Comparison of ENCODE assay signal across 9 cellular contexts in genomic region chr6:89970609-89971337, GRCh38.
DNase-seq lines count a peak whose midpoint lies in the region; ATAC-seq and TF ChIP-seq lines count a peak whose summit lies in the region.
"Had no signal": no experiment of that assay in that cellular context is flagged by ENCODE, and none has a peak within 500 bp of the region (broad histone marks: within the 10 kb centered on the region; RNA-seq: fewer than 3 reads in every experiment).

No MANE protein-coding gene starts in this region.

- no peak overlapping the region for H3K27ac Mint-ChIP-seq in endothelial cell (ENCODE audit: unreplicated experiment)

- H3K27me3 Mint-ChIP-seq in endothelial cell (ENCODE audit: unreplicated experiment), result peaks cover 3% of the 10 kb centered on the region

- no peaks in the 10 kb centered on the region for H3K9me3 Mint-ChIP-seq in endothelial cell (ENCODE audit: unreplicated experiment)

- TF ChIP-seq CTCF in LNCaP clone FGC (IDR thresholded peaks at IDR 0.05; ENCODE audit: control insufficient read depth, extremely low read depth, insufficient read depth) (peak; percentile 49), RWPE1 (conservative IDR thresholded peaks at IDR 0.05; ENCODE audit: low read depth) (peak; percentile 66), endothelial cell (IDR thresholded peaks at IDR 0.05; ENCODE audit: unreplicated experiment) (peak; percentile 24)

- no peaks in the 10 kb centered on the region for H3K4me1 Mint-ChIP-seq in endothelial cell (ENCODE audit: unreplicated experiment)

- POLR2A ChIA-PET in RWPE1 (lab: Yijun Ruan, JAX; ENCODE audit: low non-redundant PET), result no interaction called here

- DNase-seq in DMS153 (lab: John Stamatoyannopoulos, UW), result peak; percentile 59
- no peak for DNase-seq in LNCaP clone FGC (ENCODE audit: low read depth)
- peak; percentile 64 for DNase-seq in RWPE1 (ENCODE audit: low spot score)
- peak; percentile 43 for DNase-seq in endothelial cell (ENCODE audit: low spot score)
- DNase-seq in middle frontal gyrus (ENCODE audit: extremely low spot score, low spot score), result peak; percentile 78

- no peaks in the 10 kb centered on the region for H3K36me3 Mint-ChIP-seq in endothelial cell (ENCODE audit: low read depth, unreplicated experiment)

- no peak overlapping the region for H3K4me3 Mint-ChIP-seq in endothelial cell (ENCODE audit: unreplicated experiment)

- CTCF ChIA-PET in RWPE1 (lab: Yijun Ruan, JAX), result interaction anchor here (0.5 to 0.9 kb wide), 6 partner anchors 31 to 405 kb away, joined by 3 to 5 read pairs (median 3); no protein-coding TSS in a partner anchor

- ATAC-seq in GM21529 (IDR thresholded peaks at IDR 0.05; ENCODE audit: unreplicated experiment) (no peak), HG03139 (IDR thresholded peaks at IDR 0.05; ENCODE audit: unreplicated experiment) (no peak), GM19351 (IDR thresholded peaks at IDR 0.05; ENCODE audit: unreplicated experiment) (no peak)

- no peak overlapping the region for H3K27ac ChIP-seq in RWPE1
- H3K27ac ChIP-seq: SK-N-MC had no signal

- H3K4me3 ChIP-seq in LNCaP clone FGC (ENCODE audit: low read depth, low read length), result no peak overlapping the region
- H3K4me3 ChIP-seq: SK-N-MC had no signal
